11 cellular contexts compared by ENCODE assay signal in the genomic region with DNA sequence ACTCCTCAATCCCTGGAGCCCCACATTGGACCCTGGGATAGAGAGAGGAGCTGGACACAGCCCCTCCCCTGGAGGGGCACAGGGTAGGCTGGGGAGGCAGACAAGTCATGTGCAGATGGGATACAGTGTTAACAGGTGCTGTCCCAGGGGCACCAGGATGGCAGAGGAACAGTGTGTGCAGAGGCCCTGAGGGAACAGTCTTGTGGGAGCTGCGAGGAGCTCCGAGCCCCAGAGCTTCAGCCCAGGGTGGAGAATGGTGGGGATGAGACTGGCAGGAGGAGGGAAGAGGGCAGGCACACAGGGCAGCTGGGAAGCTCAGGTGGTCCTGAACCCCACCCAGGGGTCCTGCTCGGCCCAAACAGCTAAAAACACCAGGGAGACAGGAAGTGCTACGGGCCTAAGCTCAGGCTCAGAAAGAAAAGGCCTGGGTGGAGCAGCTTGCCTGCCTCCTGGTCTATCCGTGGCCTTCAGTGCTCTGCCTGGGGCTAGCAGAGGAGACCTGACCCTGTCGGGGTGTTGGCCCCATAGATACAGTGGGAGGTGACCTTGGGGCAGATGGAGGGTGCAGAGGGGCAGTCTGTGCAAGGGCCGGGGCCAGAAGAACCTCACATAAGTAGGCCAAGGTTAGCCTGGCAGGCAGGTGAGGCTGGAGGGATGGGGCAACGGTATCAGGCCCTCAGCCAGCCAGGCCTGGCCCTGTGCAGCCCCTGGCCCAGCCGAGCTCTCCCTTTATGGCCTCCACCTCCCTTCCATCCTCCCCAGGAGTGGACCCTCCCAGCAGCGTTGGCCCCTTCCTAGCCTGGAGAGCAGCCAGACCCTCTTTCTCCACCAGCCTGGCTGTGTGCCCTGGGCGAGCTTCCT. TPM values are rescaled to one million over a fixed set of nuclear protein-coding genes. Genes with fewer than 3 reads are reported as not detected.
A peak's percentile ranks its signal among the peaks of the same experiment; 100 is the strongest.
DNase-seq lines count a peak whose midpoint lies in the region; ATAC-seq and FAIRE-seq lines count a peak whose summit lies in the region.
"Had no signal": no experiment of that assay in that cellular context is flagged by ENCODE, and none has a peak within 500 bp of the region (broad histone marks: within the 10 kb centered on the region; RNA-seq: fewer than 3 reads in every experiment).

No MANE protein-coding gene starts in this region.

- intact Hi-C loops in right cardiac atrium (cut with DNase I), result no loop called here

- 57% methylated on average over 11 of the region's 11 CpGs for WGBS in right cardiac atrium

- peaks cover 3% of the 10 kb centered on the region for H3K4me1 ChIP-seq in right cardiac atrium (ENCODE audit: control insufficient read depth, insufficient read depth, low read length)
- H3K4me1 ChIP-seq: prostate gland had no signal

- peak overlapping the region; percentile 98 for H3K27ac Mint-ChIP-seq in activated naive CD4-positive, alpha-beta T cell treated with anti-CD3 and anti-CD28 coated beads, Interleukin-2, amount 50 U/mL, for 24 hours
- no peak overlapping the region for H3K27ac Mint-ChIP-seq in stimulated activated memory B cell treated with anti-CD40 and anti-IgM and Interleukin-4, amounts not matched to agents 10 μg/mL and 1 μg/mL and 100 μg/mL, for 72 hours

- no peaks in the 10 kb centered on the region for H3K36me3 ChIP-seq in H7 (replicated peaks; ENCODE audit: control insufficient read depth, insufficient read depth, low read length)
- H3K36me3 ChIP-seq: prostate gland had no signal

- H3K27me3 ChIP-seq in H7 (ENCODE audit: control insufficient read depth, insufficient read depth, low read length) (no peaks in the 10 kb centered on the region), right cardiac atrium (ENCODE audit: control insufficient read depth, insufficient read depth) (no peaks in the 10 kb centered on the region)

- no peaks in the 10 kb centered on the region for H3K27me3 Mint-ChIP-seq in activated naive CD4-positive, alpha-beta T cell treated with anti-CD3 and anti-CD28 coated beads, Interleukin-2, amount 50 U/mL, for 24 hours
- no peaks in the 10 kb centered on the region for H3K27me3 Mint-ChIP-seq in stimulated activated memory B cell treated with anti-CD40 and anti-IgM and Interleukin-4, amounts not matched to agents 10 μg/mL and 1 μg/mL and 100 μg/mL, for 72 hours

- H3K4me3 Mint-ChIP-seq in activated naive CD4-positive, alpha-beta T cell treated with anti-CD3 and anti-CD28 coated beads, Interleukin-2, amount 50 U/mL, for 24 hours, result peak overlapping the region; percentile 79
- no peak overlapping the region for H3K4me3 Mint-ChIP-seq in stimulated activated memory B cell treated with anti-CD40 and anti-IgM and Interleukin-4, amounts not matched to agents 10 μg/mL and 1 μg/mL and 100 μg/mL, for 72 hours

- H3K36me3 Mint-ChIP-seq in activated naive CD4-positive, alpha-beta T cell treated with anti-CD3 and anti-CD28 coated beads, Interleukin-2, amount 50 U/mL, for 24 hours, result peaks cover 3% of the 10 kb centered on the region
- no peaks in the 10 kb centered on the region for H3K36me3 Mint-ChIP-seq in stimulated activated memory B cell treated with anti-CD40 and anti-IgM and Interleukin-4, amounts not matched to agents 10 μg/mL and 1 μg/mL and 100 μg/mL, for 72 hours

- H3K9me3 Mint-ChIP-seq in activated naive CD4-positive, alpha-beta T cell treated with anti-CD3 and anti-CD28 coated beads, Interleukin-2, amount 50 U/mL, for 24 hours, result no peaks in the 10 kb centered on the region
- H3K9me3 Mint-ChIP-seq in stimulated activated memory B cell treated with anti-CD40 and anti-IgM and Interleukin-4, amounts not matched to agents 10 μg/mL and 1 μg/mL and 100 μg/mL, for 72 hours, result peaks cover 6% of the 10 kb centered on the region

- peak; percentile 5 to 23 for ATAC-seq in right cardiac atrium
- no peak for ATAC-seq in stimulated activated memory B cell treated with anti-CD40 and anti-IgM and Interleukin-4, amounts not matched to agents 10 μg/mL and 1 μg/mL and 100 μg/mL, for 72 hours

- H3K27ac ChIP-seq in right cardiac atrium (ENCODE audit: low read length), result no peak overlapping the region
- peak overlapping the region in 18 of 21 experiments; percentile 10 to 80 (median 62) for H3K27ac ChIP-seq in skin epidermis

- peaks cover 21% of the 10 kb centered on the region for H3K4me1 Mint-ChIP-seq in activated naive CD4-positive, alpha-beta T cell treated with anti-CD3 and anti-CD28 coated beads, Interleukin-2, amount 50 U/mL, for 24 hours
- H3K4me1 Mint-ChIP-seq in stimulated activated memory B cell treated with anti-CD40 and anti-IgM and Interleukin-4, amounts not matched to agents 10 μg/mL and 1 μg/mL and 100 μg/mL, for 72 hours, result no peaks in the 10 kb centered on the region

- DNase-seq in H7 (peak; percentile 44), right cardiac atrium (peak in 2 of 3 donors; percentile 6 to 46), HK-2 (ENCODE audit: unreplicated experiment) (no peak), GDM1 (lab: John Stamatoyannopoulos, UW) (no peak), GM19239 (ENCODE audit: insufficient read length, low spot score) (no peak)
- DNase-seq: anterior cingulate cortex, NCI-H2029 had no signal

- no peak for FAIRE-seq in GM19239 (lab: Jason Lieb, UNC)

- H3K4me3 ChIP-seq in H7 (ENCODE audit: insufficient read depth, low read depth, low read length), result no peak overlapping the region
- no peak overlapping the region for H3K4me3 ChIP-seq in right cardiac atrium (ENCODE audit: low read length)
- H3K4me3 ChIP-seq in skin epidermis, result no peak overlapping the region
- H3K4me3 ChIP-seq: prostate gland had no signal

- H3K9me3 ChIP-seq in right cardiac atrium (ENCODE audit: control insufficient read depth, low read length), result no peaks in the 10 kb centered on the region
- H3K9me3 ChIP-seq: prostate gland had no signal

RNA-seq across cellular contexts. Expression of a gene that starts 15.4 kb away (rescaled TPM):
- total RNA-seq in H7 (2014; rRNA removed; shearing (Covaris generic)), result 15.9 and 16.3 TPM in 2 replicates
- 1 to 10 TPM; 4.6 to 6.9 (median 5.5) TPM for total RNA-seq in right cardiac atrium
- polyA plus RNA-seq in right cardiac atrium, result 2.9 TPM

RNA-seq across cellular contexts. Expression of a gene that starts 20.4 kb away (rescaled TPM):
- total RNA-seq in H7 (2014; rRNA removed; shearing (Covaris generic)), result not detected in 2 replicates
- total RNA-seq in right cardiac atrium, result not detected
- polyA plus RNA-seq in right cardiac atrium, result not detected

RNA-seq across cellular contexts. Expression of a gene that starts 45.8 kb away (rescaled TPM):
- total RNA-seq in H7 (2014; rRNA removed; shearing (Covaris generic)), result 1.8 and 2.2 TPM in 2 replicates
- 1 to 10 TPM; 5.7 to 8.6 (median 6.8) TPM for total RNA-seq in right cardiac atrium
- polyA plus RNA-seq in right cardiac atrium, result 2.4 TPM

RNA-seq across cellular contexts. Expression of a gene that starts 48.0 kb away (rescaled TPM):
- total RNA-seq in H7 (2014; rRNA removed; shearing (Covaris generic)), result 0.07 TPM in 1 of 2 replicates, not detected in the other
- not detected for total RNA-seq in right cardiac atrium
- not detected for polyA plus RNA-seq in right cardiac atrium

Comparison
In these comparisons a context has a peak if more than half of its experiments do, and no peak if none do; other contexts are left out.
1. DNase-seq: peak in H7 (single experiment) and right cardiac atrium (2 of 3); none in HK-2 (single experiment), GDM1 (single experiment) and GM19239 (single experiment).